In the genomic region with DNA sequence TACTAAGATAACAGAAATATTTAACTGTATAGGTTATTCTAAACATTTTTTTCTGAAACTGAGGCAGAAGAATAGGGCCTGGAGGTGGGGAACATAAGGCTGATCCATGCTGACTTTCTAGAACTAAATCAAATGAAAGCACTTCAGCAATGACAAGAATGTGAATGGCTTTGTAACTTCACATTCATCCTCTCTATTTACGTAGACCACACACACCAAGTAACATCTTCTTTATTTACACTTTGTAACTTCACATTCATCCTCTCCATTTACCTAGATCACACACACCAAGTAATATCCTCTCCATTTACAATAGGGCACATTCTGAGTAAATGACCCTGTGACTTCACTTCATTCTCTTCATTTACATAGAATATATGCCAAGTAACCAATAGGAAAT, we compare ENCODE assay signal across 21 cellular contexts.
"Had no signal": no experiment of that assay in that cellular context is flagged by ENCODE, and none has a peak within 500 bp of the region (broad histone marks: within the 10 kb centered on the region; RNA-seq: fewer than 3 reads in every experiment).

No MANE protein-coding gene starts in this region.

- FAIRE-seq: pancreas had no signal

- H3K27me3 Mint-ChIP-seq: activated CD4-positive, alpha-beta memory T cell treated with anti-CD3 and anti-CD28 coated beads for 36 hours; activated naive CD8-positive, alpha-beta T cell treated with anti-CD3 and anti-CD28 coated beads for 36 hours; activated T-helper 17 cell treated with anti-CD3 and anti-CD28 coated beads, Interleukin-2, amount 50 U/mL, for 72 hours; natural killer cell treated with Interleukin-12 subunit alpha and Interleukin-12 subunit beta and Interleukin-15 and Interleukin-18, amount 100 ng/mL, for 72 hours; stimulated activated memory B cell treated with anti-CD40 and anti-IgM and Interleukin-4, amounts not matched to agents 10 μg/mL and 1 μg/mL and 100 μg/mL, for 72 hours had no signal

- H3K4me3 ChIP-seq: body of pancreas, pancreas, right lobe of liver, testis, upper lobe of left lung had no signal

- H3K27ac Mint-ChIP-seq: activated CD4-positive, alpha-beta memory T cell treated with anti-CD3 and anti-CD28 coated beads for 36 hours; activated naive CD8-positive, alpha-beta T cell treated with anti-CD3 and anti-CD28 coated beads for 36 hours; activated T-helper 17 cell treated with anti-CD3 and anti-CD28 coated beads, Interleukin-2, amount 50 U/mL, for 72 hours; endodermal cell; natural killer cell treated with Interleukin-12 subunit alpha and Interleukin-12 subunit beta and Interleukin-15 and Interleukin-18, amount 100 ng/mL, for 72 hours; stimulated activated memory B cell treated with anti-CD40 and anti-IgM and Interleukin-4, amounts not matched to agents 10 μg/mL and 1 μg/mL and 100 μg/mL, for 72 hours had no signal

- H3K4me1 Mint-ChIP-seq: activated naive CD8-positive, alpha-beta T cell treated with anti-CD3 and anti-CD28 coated beads for 36 hours; activated T-helper 17 cell treated with anti-CD3 and anti-CD28 coated beads, Interleukin-2, amount 50 U/mL, for 72 hours; endodermal cell; stimulated activated memory B cell treated with anti-CD40 and anti-IgM and Interleukin-4, amounts not matched to agents 10 μg/mL and 1 μg/mL and 100 μg/mL, for 72 hours had no signal

- ATAC-seq: activated T-helper 17 cell treated with anti-CD3 and anti-CD28 coated beads, Interleukin-2, amount 50 U/mL, for 72 hours; body of pancreas; foreskin keratinocyte; left cardiac atrium; natural killer cell treated with Interleukin-12 subunit alpha and Interleukin-12 subunit beta and Interleukin-15 and Interleukin-18, amount 100 ng/mL, for 72 hours; pancreas; right lobe of liver; stimulated activated memory B cell treated with anti-CD40 and anti-IgM and Interleukin-4, amounts not matched to agents 10 μg/mL and 1 μg/mL and 100 μg/mL, for 72 hours had no signal

- H3K36me3 Mint-ChIP-seq: activated CD4-positive, alpha-beta memory T cell treated with anti-CD3 and anti-CD28 coated beads for 36 hours; activated naive CD8-positive, alpha-beta T cell treated with anti-CD3 and anti-CD28 coated beads for 36 hours; stimulated activated memory B cell treated with anti-CD40 and anti-IgM and Interleukin-4, amounts not matched to agents 10 μg/mL and 1 μg/mL and 100 μg/mL, for 72 hours had no signal

- H3K36me3 ChIP-seq: neutrophil, pancreas, right lobe of liver, upper lobe of left lung, WERI-Rb-1 had no signal

- H3K4me1 ChIP-seq: body of pancreas, foreskin keratinocyte, pancreas, right lobe of liver, testis, upper lobe of left lung had no signal

- H3K27ac ChIP-seq: body of pancreas, foreskin keratinocyte, neutrophil, pancreas, right lobe of liver, testis, upper lobe of left lung, WERI-Rb-1 had no signal

- DNase-seq: activated CD4-positive, alpha-beta memory T cell treated with anti-CD3 and anti-CD28 coated beads for 36 hours; activated naive CD4-positive, alpha-beta T cell; activated naive CD8-positive, alpha-beta T cell treated with anti-CD3 and anti-CD28 coated beads for 36 hours; activated T-cell treated with anti-CD3 and anti-CD28 coated beads for 4 hours; amygdala; body of pancreas; caudate nucleus; endodermal cell; foreskin keratinocyte; hypothalamus; left cardiac atrium; pancreas; right lobe of liver; stimulated activated CD4-positive, alpha-beta T cell treated with anti-CD3 and anti-CD28 coated beads, Interleukin-4, amount 100 ng/mL, for 4 hours; testis; upper lobe of left lung; WERI-Rb-1 had no signal

- H3K9me3 ChIP-seq: body of pancreas, pancreas, right lobe of liver, testis, upper lobe of left lung had no signal

- H3K4me3 Mint-ChIP-seq: activated CD4-positive, alpha-beta memory T cell treated with anti-CD3 and anti-CD28 coated beads for 36 hours; activated naive CD8-positive, alpha-beta T cell treated with anti-CD3 and anti-CD28 coated beads for 36 hours; activated T-helper 17 cell treated with anti-CD3 and anti-CD28 coated beads, Interleukin-2, amount 50 U/mL, for 72 hours; endodermal cell; natural killer cell treated with Interleukin-12 subunit alpha and Interleukin-12 subunit beta and Interleukin-15 and Interleukin-18, amount 100 ng/mL, for 72 hours; stimulated activated memory B cell treated with anti-CD40 and anti-IgM and Interleukin-4, amounts not matched to agents 10 μg/mL and 1 μg/mL and 100 μg/mL, for 72 hours had no signal

- H3K27me3 ChIP-seq: body of pancreas, foreskin keratinocyte, neutrophil, pancreas, right lobe of liver, testis, upper lobe of left lung had no signal
